In the genomic region with DNA sequence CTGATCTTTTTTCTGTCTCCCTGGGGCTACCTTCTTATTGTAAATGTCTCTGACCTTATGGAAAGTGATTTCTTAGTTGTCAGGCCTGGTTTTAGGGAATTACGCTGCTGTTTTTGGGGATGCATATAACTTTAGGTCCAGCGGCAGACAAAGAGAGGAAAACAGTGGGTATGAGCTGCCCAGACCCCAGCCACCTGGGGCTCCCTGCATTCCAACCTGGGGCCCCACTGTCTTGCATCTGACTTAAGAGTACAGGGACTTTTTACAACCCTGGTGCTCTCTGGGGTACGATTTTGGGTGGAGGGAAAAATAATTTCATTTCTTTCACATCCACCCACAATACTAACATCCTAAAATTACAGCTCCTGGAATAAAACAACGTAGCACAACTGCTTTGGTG, we compare ENCODE assay signal across 1 cellular context.
TF ChIP-seq lines count a peak whose summit lies in the region.

No MANE protein-coding gene starts in this region.

TF ChIP-seq in HepG2, 621 proteins besides CTCF, POLR2A, EP300 and RAD21 (continued from another document):
- TF ChIP-seq ZNF646 (CRISPR knock-in tag; IDR thresholded peaks at IDR 0.05): no peak
- no peak for TF ChIP-seq ZNF558 (CRISPR knock-in tag; IDR thresholded peaks at IDR 0.05; ENCODE audit: borderline replicate concordance)
- TF ChIP-seq MNT (IDR thresholded peaks at IDR 0.05): no peak
- TF ChIP-seq, protein P1, sequence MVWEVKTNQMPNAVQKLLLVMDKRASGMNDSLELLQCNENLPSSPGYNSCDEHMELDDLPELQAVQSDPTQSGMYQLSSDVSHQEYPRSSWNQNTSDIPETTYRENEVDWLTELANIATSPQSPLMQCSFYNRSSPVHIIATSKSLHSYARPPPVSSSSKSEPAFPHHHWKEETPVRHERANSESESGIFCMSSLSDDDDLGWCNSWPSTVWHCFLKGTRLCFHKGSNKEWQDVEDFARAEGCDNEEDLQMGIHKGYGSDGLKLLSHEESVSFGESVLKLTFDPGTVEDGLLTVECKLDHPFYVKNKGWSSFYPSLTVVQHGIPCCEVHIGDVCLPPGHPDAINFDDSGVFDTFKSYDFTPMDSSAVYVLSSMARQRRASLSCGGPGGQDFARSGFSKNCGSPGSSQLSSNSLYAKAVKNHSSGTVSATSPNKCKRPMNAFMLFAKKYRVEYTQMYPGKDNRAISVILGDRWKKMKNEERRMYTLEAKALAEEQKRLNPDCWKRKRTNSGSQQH (CRISPR knock-in tag; IDR thresholded peaks at IDR 0.05; ENCODE audit: low read depth): no peak
- no peak for TF ChIP-seq ZMYM2 (CRISPR knock-in tag; IDR thresholded peaks at IDR 0.05)
- TF ChIP-seq, protein P2, sequence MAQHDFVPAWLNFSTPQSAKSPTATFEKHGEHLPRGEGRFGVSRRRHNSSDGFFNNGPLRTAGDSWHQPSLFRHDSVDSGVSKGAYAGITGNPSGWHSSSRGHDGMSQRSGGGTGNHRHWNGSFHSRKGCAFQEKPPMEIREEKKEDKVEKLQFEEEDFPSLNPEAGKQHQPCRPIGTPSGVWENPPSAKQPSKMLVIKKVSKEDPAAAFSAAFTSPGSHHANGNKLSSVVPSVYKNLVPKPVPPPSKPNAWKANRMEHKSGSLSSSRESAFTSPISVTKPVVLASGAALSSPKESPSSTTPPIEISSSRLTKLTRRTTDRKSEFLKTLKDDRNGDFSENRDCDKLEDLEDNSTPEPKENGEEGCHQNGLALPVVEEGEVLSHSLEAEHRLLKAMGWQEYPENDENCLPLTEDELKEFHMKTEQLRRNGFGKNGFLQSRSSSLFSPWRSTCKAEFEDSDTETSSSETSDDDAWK (CRISPR knock-in tag; IDR thresholded peaks at IDR 0.05): no peak
TF ChIP-seq in HepG2: peak in this region for 0.
